ENCODE assay signal across 15 cellular contexts in genomic region chr13:100529666-100530065, GRCh38. TPM values are rescaled to one million over a fixed set of nuclear protein-coding genes. Genes with fewer than 3 reads are reported as not detected.
A peak's percentile ranks its signal among the peaks of the same experiment; 100 is the strongest.
DNase-seq lines count a peak whose midpoint lies in the region; ATAC-seq and TF ChIP-seq lines count a peak whose summit lies in the region.
"Had no signal": no experiment of that assay in that cellular context is flagged by ENCODE, and none has a peak within 500 bp of the region (broad histone marks: within the 10 kb centered on the region; RNA-seq: fewer than 3 reads in every experiment).

No MANE protein-coding gene starts in this region.

- CTCF ChIA-PET in WTC11 (lab: Charles Lee) = interaction anchor here (1.5 kb wide), 1 partner anchor 43 kb away, joined by 9 read pairs; no protein-coding TSS in a partner anchor
- CTCF ChIA-PET in CD4-positive, alpha-beta T cell (lab: Charles Lee) = no interaction called here

- no peaks in the 10 kb centered on the region for H4K20me1 ChIP-seq in neural progenitor cell (ENCODE audit: low read depth)

- TF ChIP-seq EP300 in sigmoid colon (IDR thresholded peaks at IDR 0.05) = no peak

- H3K9me3 ChIP-seq in neural progenitor cell (ENCODE audit: low read depth) (no peaks in the 10 kb centered on the region), sigmoid colon (no peaks in the 10 kb centered on the region)
- no peaks in the 10 kb centered on the region for H3K9me3 ChIP-seq in CD4-positive, alpha-beta T cell (ENCODE audit: control insufficient read depth, low read length)

- H3K27ac Mint-ChIP-seq in WTC11 = peak overlapping the region; percentile 39; the same call in 1 of the 2 replicates
- peak overlapping the region; percentile 63 for H3K27ac Mint-ChIP-seq in neural progenitor cell
- H3K27ac Mint-ChIP-seq in CD4-positive, alpha-beta T cell = no peak overlapping the region
- H3K27ac Mint-ChIP-seq: B cell had no signal

- H3K27me3 ChIP-seq in neural progenitor cell (no peaks in the 10 kb centered on the region), sigmoid colon (no peaks in the 10 kb centered on the region)
- no peaks in the 10 kb centered on the region for H3K27me3 ChIP-seq in CD4-positive, alpha-beta T cell (ENCODE audit: control insufficient read depth, insufficient read depth, low read length)

- H3K79me2 ChIP-seq in neural progenitor cell (ENCODE audit: low read depth) = no peaks in the 10 kb centered on the region

- no peak overlapping the region for H3K4me3 Mint-ChIP-seq in WTC11
- H3K4me3 Mint-ChIP-seq in neural progenitor cell = no peak overlapping the region
- H3K4me3 Mint-ChIP-seq in CD4-positive, alpha-beta T cell = no peak overlapping the region
- H3K4me3 Mint-ChIP-seq: B cell; CD4-positive, alpha-beta memory T cell had no signal

- no peak overlapping the region for H3K27ac ChIP-seq in neural progenitor cell
- no peak overlapping the region for H3K27ac ChIP-seq in sigmoid colon
- H3K27ac ChIP-seq in CD4-positive, alpha-beta T cell (ENCODE audit: low read depth, low read length) = no peak overlapping the region
- H3K27ac ChIP-seq: GM23248, HL-60 had no signal

- POLR2A ChIA-PET in WTC11 (lab: Charles Lee) = no interaction called here
- POLR2A ChIA-PET in CD4-positive, alpha-beta T cell (lab: Charles Lee) = no interaction called here

- TF ChIP-seq CTCF in WTC11 (IDR thresholded peaks at IDR 0.05) = no peak
- no peak for TF ChIP-seq CTCF in neural progenitor cell (IDR thresholded peaks at IDR 0.05)
- no peak for TF ChIP-seq CTCF in sigmoid colon (IDR thresholded peaks at IDR 0.05)
- no peak for TF ChIP-seq CTCF in CD4-positive, alpha-beta T cell (IDR thresholded peaks at IDR 0.05)

- H3K36me3 ChIP-seq in neural progenitor cell (no peaks in the 10 kb centered on the region), sigmoid colon (peaks cover 0 to 32% (median 2%) of the 10 kb centered on the region in 4 donors)

- ATAC-seq in WTC11 (no peak), GM21447 (IDR thresholded peaks at IDR 0.05; ENCODE audit: unreplicated experiment) (no peak)
- no peak for ATAC-seq in CD4-positive, alpha-beta T cell (ENCODE audit: poor library complexity)

- H3K4me1 ChIP-seq in neural progenitor cell = peaks cover 21% of the 10 kb centered on the region
- H3K4me1 ChIP-seq in sigmoid colon = peaks cover 0 to 4% (median 0%) of the 10 kb centered on the region in 4 donors

- H3K4me2 ChIP-seq in neural progenitor cell = no peak overlapping the region

- H3K9me3 Mint-ChIP-seq in WTC11 (no peaks in the 10 kb centered on the region), neural progenitor cell (peaks cover 2% of the 10 kb centered on the region)
- H3K9me3 Mint-ChIP-seq in CD4-positive, alpha-beta T cell = no peaks in the 10 kb centered on the region
- H3K9me3 Mint-ChIP-seq: CD4-positive, alpha-beta memory T cell had no signal

- peaks cover 10% of the 10 kb centered on the region for H3F3A ChIP-seq in neural progenitor cell (ENCODE audit: low read depth)

- intact Hi-C loops in sigmoid colon (cut with DNase I) = no loop called here
- intact Hi-C loops in CD4-positive, alpha-beta T cell (cut with DNase I, micrococcal nuclease) = no loop called here

- H3K9ac ChIP-seq in neural progenitor cell = no peak overlapping the region
- H3K9ac ChIP-seq: GM23248 had no signal

- 96% methylated on average over 11 of the region's 11 CpGs for WGBS in sigmoid colon, 2 donors

- TF ChIP-seq POLR2A in sigmoid colon (IDR thresholded peaks at IDR 0.05) = no peak

- H2AFZ ChIP-seq in neural progenitor cell (replicated peaks) = no peak overlapping the region
- H2AFZ ChIP-seq: GM23248 had no signal

- no peaks in the 10 kb centered on the region for H3K27me3 Mint-ChIP-seq in WTC11 (ENCODE audit: low read depth)
- peaks cover 6% of the 10 kb centered on the region for H3K27me3 Mint-ChIP-seq in neural progenitor cell (ENCODE audit: insufficient read depth, low read depth)
- H3K27me3 Mint-ChIP-seq in CD4-positive, alpha-beta T cell = no peaks in the 10 kb centered on the region
- H3K27me3 Mint-ChIP-seq: B cell; CD4-positive, alpha-beta memory T cell had no signal

- H3K4me1 Mint-ChIP-seq in WTC11 (peaks cover 45% of the 10 kb centered on the region), neural progenitor cell (peaks cover 36% of the 10 kb centered on the region)
- H3K4me1 Mint-ChIP-seq in CD4-positive, alpha-beta T cell (ENCODE audit: low read depth) = no peaks in the 10 kb centered on the region
- H3K4me1 Mint-ChIP-seq: B cell had no signal

- H3K4me3 ChIP-seq in neural progenitor cell (no peak overlapping the region), sigmoid colon (no peak overlapping the region)
- H3K4me3 ChIP-seq: GM23248 had no signal

- H3K36me3 Mint-ChIP-seq in WTC11 (peaks cover 17% of the 10 kb centered on the region), neural progenitor cell (peaks cover 24% of the 10 kb centered on the region)
- peaks cover 22% of the 10 kb centered on the region for H3K36me3 Mint-ChIP-seq in CD4-positive, alpha-beta T cell (ENCODE audit: low read depth)

- no peak for DNase-seq in WTC11 (ENCODE audit: low spot score)
- DNase-seq in ecto neural progenitor cell (ENCODE audit: low spot score) = peak; percentile 22
- DNase-seq in neural progenitor cell (ENCODE audit: low spot score) = no peak
- DNase-seq in sigmoid colon = peak; percentile 50
- no peak for DNase-seq in DMS 273 treated with DMSO at 0.1 percent for 48 hours (lab: John Stamatoyannopoulos, UW)
- DNase-seq in CD4-positive, alpha-beta T cell = no peak
- DNase-seq: C1 segment of cervical spinal cord; CD4-positive, alpha-beta memory T cell; DMS153; DND-41; GDM1; GM23248 had no signal

TF ChIP-seq in WTC11, 78 proteins besides CTCF, POLR2A, EP300 and RAD21 (continues in another document):
- TF ChIP-seq NFE2L1 (CRISPR knock-in tag; IDR thresholded peaks at IDR 0.05) = no peak
- TF ChIP-seq ESRRA (CRISPR knock-in tag; IDR thresholded peaks at IDR 0.05; ENCODE audit: borderline replicate concordance) = no peak
- TF ChIP-seq ZMAT4 (CRISPR knock-in tag; IDR thresholded peaks at IDR 0.05) = no peak
- no peak for TF ChIP-seq JUN (CRISPR knock-in tag; IDR thresholded peaks at IDR 0.05)
- TF ChIP-seq ZSCAN18 (CRISPR knock-in tag; IDR thresholded peaks at IDR 0.05) = no peak
- no peak for TF ChIP-seq IRF2 (CRISPR knock-in tag; IDR thresholded peaks at IDR 0.05; ENCODE audit: borderline replicate concordance, low read depth)
- no peak for TF ChIP-seq ATF2 (CRISPR knock-in tag; IDR thresholded peaks at IDR 0.05; ENCODE audit: borderline replicate concordance, low read depth)

RNA-seq across cellular contexts. Expression of gene GGACT, which starts 58.9 kb away (rescaled TPM):
- total RNA-seq in WTC11 (2021) (2.4 to 3.8 TPM (median 2.5 TPM) in 3 replicates), neural progenitor cell (ENCODE audit: low replicate concordance) (1.3 and 3.6 TPM in 2 replicates), sigmoid colon (1 to 10 TPM in 3 of 4 donors, under 1 TPM in 1; 0.99 to 2.2 (median 1.9) TPM)
- polyA plus RNA-seq in sigmoid colon = 1 to 10 TPM; 2.9 to 3.0 (median 3.0) TPM
- total RNA-seq in CD4-positive, alpha-beta T cell = 1 to 10 TPM; 2.4 to 2.9 TPM

Comparison
In these comparisons a context has a peak if more than half of its experiments do, and no peak if none do; other contexts are left out.
1. DNase-seq: peak in ecto neural progenitor cell (single experiment) and sigmoid colon (single experiment); none in WTC11 (single experiment), neural progenitor cell (single experiment), DMS 273 treated with DMSO at 0.1 percent for 48 hours (single experiment) and CD4-positive, alpha-beta T cell (0 of 10).